Comparison of ENCODE assay signal across 8 cellular contexts in the genomic region with DNA sequence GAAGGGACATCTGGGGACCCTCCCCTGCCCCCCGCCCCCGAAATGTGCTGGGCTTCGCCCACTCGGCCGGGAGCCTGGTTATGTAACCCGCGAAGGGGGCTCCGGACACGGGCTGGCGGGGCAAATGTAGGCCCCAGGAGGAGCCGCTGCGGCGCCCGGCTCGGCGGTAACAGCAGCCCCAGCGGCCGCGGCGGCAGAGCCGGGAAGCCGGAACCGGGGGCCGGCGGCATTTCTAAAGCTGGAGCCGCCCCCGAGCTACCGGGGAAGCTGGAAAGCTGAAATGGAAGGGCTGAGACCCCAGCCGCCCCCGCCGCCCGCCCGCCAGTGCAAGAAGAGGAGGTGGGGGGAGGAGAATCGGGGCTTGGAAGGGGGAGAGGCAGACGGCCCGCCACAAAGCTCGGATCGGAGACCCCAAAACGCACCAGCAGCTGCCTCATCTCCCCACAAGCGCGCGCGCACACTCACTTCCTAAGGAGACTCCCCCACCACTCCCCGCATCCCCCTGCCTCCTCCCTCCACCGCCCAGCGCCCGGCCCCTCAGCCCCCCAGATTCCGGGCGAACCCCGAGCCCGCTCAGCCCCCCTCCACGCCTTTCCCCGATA. TPM values are rescaled to one million over a fixed set of nuclear protein-coding genes. Genes with fewer than 3 reads are reported as not detected.
DNase-seq lines count a peak whose midpoint lies in the region; ATAC-seq and TF ChIP-seq lines count a peak whose summit lies in the region.

No MANE protein-coding gene starts in this region.

- no TSS peak for BruUV-seq in Caco-2 (replicated peaks; lab: Mats Ljungman, UMichigan)

- ATAC-seq in HG03565 (IDR thresholded peaks at IDR 0.05; ENCODE audit: unreplicated experiment) (no peak), HG02678 (IDR thresholded peaks at IDR 0.05; ENCODE audit: unreplicated experiment) (no peak)

- peaks cover 23% of the 10 kb centered on the region for H3K4me1 Mint-ChIP-seq in Caco-2 (ENCODE audit: low read depth, unreplicated experiment)
- peaks cover 57% of the 10 kb centered on the region for H3K4me1 Mint-ChIP-seq in neural progenitor cell

- H3K79me2 ChIP-seq in fibroblast of lung (ENCODE audit: control insufficient read depth, insufficient read depth, low read length) = peaks cover 9% of the 10 kb centered on the region
- H3K79me2 ChIP-seq in neural progenitor cell (ENCODE audit: low read depth) = peaks cover 94% of the 10 kb centered on the region

- DNase-seq in Caco-2 = no peak
- peak; percentile 36 for DNase-seq in LHCN-M2 (ENCODE audit: low read depth)
- peak; percentile 18 for DNase-seq in activated T-helper 1 cell treated with Interleukin-2 at 50 U/mL for 16 hours (ENCODE audit: low read depth)
- DNase-seq in fibroblast of lung (ENCODE audit: low read depth in 2 of 2) = no peak
- peak; percentile 65 for DNase-seq in neural progenitor cell (ENCODE audit: low spot score)
- DNase-seq in NCI-H1048 (lab: John Stamatoyannopoulos, UW) = no peak

- H4K20me1 ChIP-seq in fibroblast of lung (ENCODE audit: control insufficient read depth, extremely low read depth, insufficient read depth, low read length) (no peaks in the 10 kb centered on the region), neural progenitor cell (ENCODE audit: low read depth) (peaks cover 23% of the 10 kb centered on the region)

- H3K4me3 ChIP-seq in Caco-2 (ENCODE audit: low read depth, low read length) (peak overlapping the region; percentile 76), fibroblast of lung (replicated peaks in 1 of 4; ENCODE audit: control extremely low read depth in 1 of 4, insufficient read depth in 1 of 4, low read depth in 3 of 4, low read length in 4 of 4) (peak overlapping the region; percentile 58 to 79 (median 66)), neural progenitor cell (peak overlapping the region; percentile 94)

- no peaks in the 10 kb centered on the region for H3K27me3 ChIP-seq in Caco-2 (replicated peaks; ENCODE audit: control insufficient read depth, insufficient read depth, low read length)
- no peaks in the 10 kb centered on the region for H3K27me3 ChIP-seq in fibroblast of lung (ENCODE audit: control insufficient read depth, insufficient read depth, low read length)
- no peaks in the 10 kb centered on the region for H3K27me3 ChIP-seq in neural progenitor cell

- POLR2A ChIA-PET in Caco-2 (lab: Charles Lee) = interaction anchor here (0.5 to 0.7 kb wide), 3 partner anchors 19 to 1044 kb away, joined by 3 to 10 read pairs (median 4); no protein-coding TSS in a partner anchor

- H3K27ac Mint-ChIP-seq in Caco-2 (ENCODE audit: unreplicated experiment) = peak overlapping the region; percentile 96
- peak overlapping the region; percentile 99 for H3K27ac Mint-ChIP-seq in neural progenitor cell

- H3K9me3 ChIP-seq in Caco-2 (no peaks in the 10 kb centered on the region), fibroblast of lung (ENCODE audit: control insufficient read depth, insufficient read depth, low read depth, low read length) (no peaks in the 10 kb centered on the region), neural progenitor cell (ENCODE audit: low read depth) (no peaks in the 10 kb centered on the region)

- CTCF ChIA-PET in Caco-2 (lab: Charles Lee) = interaction anchor here (0.7 to 1.9 kb wide), 2 partner anchors 47 to 282 kb away, joined by 4 to 16 read pairs; partner anchors contain the start of gene ORAI1

- no peak overlapping the region for H2AFZ ChIP-seq in fibroblast of lung (ENCODE audit: low read length)
- no peak overlapping the region for H2AFZ ChIP-seq in neural progenitor cell (replicated peaks)

- TF ChIP-seq CTCF in Caco-2 (IDR thresholded peaks at IDR 0.05; ENCODE audit: insufficient read depth in 1 of 2, low read depth in 1 of 2, low read length in 1 of 2, severe bottlenecking in 1 of 2, unreplicated experiment in 1 of 2) (no peak), fibroblast of lung (conservative IDR thresholded peaks at IDR 0.05 in 1 of 2, IDR thresholded peaks at IDR 0.05 in 1 of 2; ENCODE audit: low read depth in 1 of 2, low read length in 2 of 2) (no peak), neural progenitor cell (IDR thresholded peaks at IDR 0.05) (no peak)

- intact Hi-C loops in Caco-2 (cut with micrococcal nuclease; ENCODE audit: unreplicated experiment) = no loop called here

- H3K9ac ChIP-seq in fibroblast of lung (ENCODE audit: insufficient read depth, low read length) (peak overlapping the region; percentile 61), neural progenitor cell (peak overlapping the region; percentile 82)

- peaks cover 88% of the 10 kb centered on the region for H3F3A ChIP-seq in neural progenitor cell (ENCODE audit: low read depth)

- H3K9me3 Mint-ChIP-seq in Caco-2 (ENCODE audit: unreplicated experiment) (no peaks in the 10 kb centered on the region), neural progenitor cell (no peaks in the 10 kb centered on the region)

- H3K4me3 Mint-ChIP-seq in Caco-2 (ENCODE audit: unreplicated experiment) = peak overlapping the region; percentile 93
- H3K4me3 Mint-ChIP-seq in neural progenitor cell = peak overlapping the region; percentile 97

- peaks cover 1% of the 10 kb centered on the region; the same call in 1 of the 2 replicates for H3K36me3 ChIP-seq in Caco-2 (ENCODE audit: control insufficient read depth, insufficient read depth, low read length)
- peaks cover 2% of the 10 kb centered on the region for H3K36me3 ChIP-seq in fibroblast of lung (ENCODE audit: control insufficient read depth, insufficient read depth, low read length)
- no peaks in the 10 kb centered on the region for H3K36me3 ChIP-seq in neural progenitor cell

- no peaks in the 10 kb centered on the region for H3K27me3 Mint-ChIP-seq in Caco-2 (ENCODE audit: insufficient read depth, unreplicated experiment)
- H3K27me3 Mint-ChIP-seq in neural progenitor cell (ENCODE audit: insufficient read depth, low read depth) = peaks cover 7% of the 10 kb centered on the region

- H3K4me2 ChIP-seq in fibroblast of lung (ENCODE audit: extremely low read depth, insufficient read depth, low read length) (peak overlapping the region; percentile 85), neural progenitor cell (peak overlapping the region; percentile 99)

- H3K27ac ChIP-seq in fibroblast of lung (ENCODE audit: insufficient read depth, low read length) (peak overlapping the region; percentile 90), neural progenitor cell (peak overlapping the region; percentile 97)

- H3K4me1 ChIP-seq in Caco-2 = peaks cover 58% of the 10 kb centered on the region
- peaks cover 29% of the 10 kb centered on the region for H3K4me1 ChIP-seq in fibroblast of lung (ENCODE audit: control insufficient read depth, extremely low read depth, insufficient read depth, low read length)
- H3K4me1 ChIP-seq in neural progenitor cell = peaks cover 46% of the 10 kb centered on the region

- H3K36me3 Mint-ChIP-seq in Caco-2 (ENCODE audit: insufficient read depth, unreplicated experiment) (peaks cover 33% of the 10 kb centered on the region), neural progenitor cell (peaks cover 2% of the 10 kb centered on the region)

RNA-seq across cellular contexts. Expression of gene KDM2B, which starts 1.5 kb away (rescaled TPM):
- total RNA-seq in Caco-2 (2022) = 47.7 and 48.4 TPM in 2 replicates
- total RNA-seq in LHCN-M2 (2014; rRNA removed) = 19.6 and 28.8 TPM in 2 replicates
- polyA plus RNA-seq in LHCN-M2 (2012) = 15.8 TPM
- total RNA-seq in fibroblast of lung = 13.1 and 21.6 TPM in 2 replicates
- 9.8 and 18.7 TPM in 2 replicates for polyA plus RNA-seq in fibroblast of lung
- polyA plus RNA-seq in fibroblast of lung (2012) = 12.3 and 20.7 TPM in 2 replicates
- polyA minus RNA-seq in fibroblast of lung (ENCODE audit: low replicate concordance) = 99.6 and 117 TPM in 2 replicates
- 85.3 and 158 TPM in 2 replicates for total RNA-seq in neural progenitor cell (ENCODE audit: low replicate concordance)

RNA-seq across cellular contexts. Expression of gene ORAI1, which starts 47.0 kb away (rescaled TPM):
- total RNA-seq in Caco-2 (2022) = 33.9 and 34.2 TPM in 2 replicates
- 11.4 and 15.5 TPM in 2 replicates for total RNA-seq in LHCN-M2 (2014; rRNA removed)
- polyA plus RNA-seq in LHCN-M2 (2012) = 15.4 TPM
- 5.6 and 8.1 TPM in 2 replicates for total RNA-seq in fibroblast of lung
- 7.4 and 13.0 TPM in 2 replicates for polyA plus RNA-seq in fibroblast of lung
- 14.4 and 25.9 TPM in 2 replicates for polyA plus RNA-seq in fibroblast of lung (2012)
- 14.4 and 16.0 TPM in 2 replicates for polyA minus RNA-seq in fibroblast of lung (ENCODE audit: low replicate concordance)
- 8.0 and 10.6 TPM in 2 replicates for total RNA-seq in neural progenitor cell (ENCODE audit: low replicate concordance)

Comparison
In these comparisons a context has a peak if more than half of its experiments do, and no peak if none do; other contexts are left out.
1. DNase-seq: peak in LHCN-M2 (single experiment), activated T-helper 1 cell treated with Interleukin-2 at 50 U/mL for 16 hours (single experiment) and neural progenitor cell (single experiment); none in Caco-2 (0 of 2), fibroblast of lung (0 of 2) and NCI-H1048 (single experiment).
2. Peak in every context shown above with its lines, with median percentiles within 50 percentile points of each other: H3K4me3 ChIP-seq.